1 cellular context compared by ENCODE assay signal in genomic region chr16:69330286-69331109, GRCh38.
TF ChIP-seq lines count a peak whose summit lies in the region.

PDF (minus strand) TSS chr16:69330588; CDS start chr16:69330570, 18 bp downstream.

TF ChIP-seq in K562, 482 proteins besides CTCF, POLR2A, EP300 and RAD21 (continued from another document and continues in another):
- TF ChIP-seq MBD2 (IDR thresholded peaks at IDR 0.05; ENCODE audit: borderline replicate concordance, low read depth): no peak; the same call in 1 of the 2 replicates
- TF ChIP-seq MTA3 (IDR thresholded peaks at IDR 0.05; ENCODE audit: borderline replicate concordance): peak; percentile 74
- peak; percentile 41; the same call in 1 of the 2 replicates for TF ChIP-seq VEZF1 (CRISPR knock-in tag; IDR thresholded peaks at IDR 0.05)
- 0 out of 2 replicates have a peak, but pooled peaks have one; percentile 29 for TF ChIP-seq ZNF212 (CRISPR knock-in tag; IDR thresholded peaks at IDR 0.05)
- peak; percentile 47; the same call in 1 of the 2 replicates for TF ChIP-seq PML (IDR thresholded peaks at IDR 0.05; ENCODE audit: low read length)
- peak; percentile 75 for TF ChIP-seq ATF7 (IDR thresholded peaks at IDR 0.05)
- TF ChIP-seq ETS1 (conservative IDR thresholded peaks at IDR 0.05; ENCODE audit: control insufficient read depth, low read depth, low read length): peak; percentile 84
- 0 out of 2 replicates have a peak, but pooled peaks have one; percentile 29 for TF ChIP-seq ZFPM2 (CRISPR knock-in tag; IDR thresholded peaks at IDR 0.05)
- TF ChIP-seq, protein P1, sequence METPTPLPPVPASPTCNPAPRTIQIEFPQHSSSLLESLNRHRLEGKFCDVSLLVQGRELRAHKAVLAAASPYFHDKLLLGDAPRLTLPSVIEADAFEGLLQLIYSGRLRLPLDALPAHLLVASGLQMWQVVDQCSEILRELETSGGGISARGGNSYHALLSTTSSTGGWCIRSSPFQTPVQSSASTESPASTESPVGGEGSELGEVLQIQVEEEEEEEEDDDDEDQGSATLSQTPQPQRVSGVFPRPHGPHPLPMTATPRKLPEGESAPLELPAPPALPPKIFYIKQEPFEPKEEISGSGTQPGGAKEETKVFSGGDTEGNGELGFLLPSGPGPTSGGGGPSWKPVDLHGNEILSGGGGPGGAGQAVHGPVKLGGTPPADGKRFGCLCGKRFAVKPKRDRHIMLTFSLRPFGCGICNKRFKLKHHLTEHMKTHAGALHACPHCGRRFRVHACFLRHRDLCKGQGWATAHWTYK (CRISPR knock-in tag; IDR thresholded peaks at IDR 0.05): 0 out of 2 replicates have a peak, but pooled peaks have one; percentile 71
- 0 out of 2 replicates have a peak, but pooled peaks have one; percentile 33 for TF ChIP-seq ZNF75A (CRISPR knock-in tag; IDR thresholded peaks at IDR 0.05)
- TF ChIP-seq NFRKB (IDR thresholded peaks at IDR 0.05; ENCODE audit: low read depth): no peak
- no peak for TF ChIP-seq SMARCA5 (IDR thresholded peaks at IDR 0.05)
- peak; percentile 1; the same call in 1 of the 2 replicates for TF ChIP-seq TCF3 (CRISPR knock-in tag; IDR thresholded peaks at IDR 0.05)
- TF ChIP-seq ZNF184 (CRISPR knock-in tag; IDR thresholded peaks at IDR 0.05): no peak
- TF ChIP-seq SIN3A (IDR thresholded peaks at IDR 0.05; ENCODE audit: borderline replicate concordance in 2 of 2, control insufficient read depth in 1 of 2, low read depth in 2 of 2, low read length in 2 of 2): peak; percentile 61 to 94; a peak in 3 of 4 replicates
- 0 out of 2 replicates have a peak, but pooled peaks have one; percentile 41 for TF ChIP-seq SMAD3 (CRISPR knock-in tag; conservative IDR thresholded peaks at IDR 0.05)
- TF ChIP-seq DEAF1 (CRISPR knock-in tag; IDR thresholded peaks at IDR 0.05): no peak
- TF ChIP-seq, protein P2, sequence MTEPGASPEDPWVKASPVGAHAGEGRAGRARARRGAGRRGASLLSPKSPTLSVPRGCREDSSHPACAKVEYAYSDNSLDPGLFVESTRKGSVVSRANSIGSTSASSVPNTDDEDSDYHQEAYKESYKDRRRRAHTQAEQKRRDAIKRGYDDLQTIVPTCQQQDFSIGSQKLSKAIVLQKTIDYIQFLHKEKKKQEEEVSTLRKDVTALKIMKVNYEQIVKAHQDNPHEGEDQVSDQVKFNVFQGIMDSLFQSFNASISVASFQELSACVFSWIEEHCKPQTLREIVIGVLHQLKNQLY (CRISPR knock-in tag; conservative IDR thresholded peaks at IDR 0.05): 0 out of 4 replicates have a peak, but pooled peaks have one; percentile 0 to 53
- TF ChIP-seq ZNF699 (CRISPR knock-in tag; IDR thresholded peaks at IDR 0.05; ENCODE audit: insufficient replicate concordance): no peak
- TF ChIP-seq ZFP1 (CRISPR knock-in tag; IDR thresholded peaks at IDR 0.05): no peak
- TF ChIP-seq BRCA1 (IDR thresholded peaks at IDR 0.05): no peak
- no peak for TF ChIP-seq BRCA1 (CRISPR knock-in tag; IDR thresholded peaks at IDR 0.05)
- peak; percentile 88 for TF ChIP-seq E2F1 (CRISPR knock-in tag; IDR thresholded peaks at IDR 0.05)
- no peak for TF ChIP-seq POU5F1 (IDR thresholded peaks at IDR 0.05; ENCODE audit: borderline replicate concordance, low read depth, low read length, partially characterized antibody)
- no peak for TF ChIP-seq HMBOX1 (IDR thresholded peaks at IDR 0.05)
- peak; percentile 79; the same call in 1 of the 2 replicates for TF ChIP-seq REST (CRISPR knock-in tag; IDR thresholded peaks at IDR 0.05; ENCODE audit: low read depth)
- no peak for TF ChIP-seq NR2C2 (CRISPR knock-in tag; IDR thresholded peaks at IDR 0.05)
- peak; percentile 90 for TF ChIP-seq NR2C2 (tag; IDR thresholded peaks at IDR 0.05)
- peak; percentile 76; the same call in 1 of the 2 replicates for TF ChIP-seq ZNF780A (CRISPR knock-in tag; IDR thresholded peaks at IDR 0.05)
- no peak for TF ChIP-seq CTCFL (IDR thresholded peaks at IDR 0.05; ENCODE audit: borderline replicate concordance, insufficient read depth, low read depth, low read length, poor library complexity, severe bottlenecking)
- TF ChIP-seq FIP1L1 (IDR thresholded peaks at IDR 0.05; ENCODE audit: low read depth, low read length, poor library complexity, severe bottlenecking): peak; percentile 91
- no peak for TF ChIP-seq CHAMP1 (IDR thresholded peaks at IDR 0.05)
- peak in 1 of 2 experiments; percentile 89; a peak in 2 of 4 replicates for TF ChIP-seq ZNF639 (CRISPR knock-in tag; conservative IDR thresholded peaks at IDR 0.05 in 1 of 2, IDR thresholded peaks at IDR 0.05 in 1 of 2)
